14 cellular contexts compared by ENCODE assay signal in the genomic region with DNA sequence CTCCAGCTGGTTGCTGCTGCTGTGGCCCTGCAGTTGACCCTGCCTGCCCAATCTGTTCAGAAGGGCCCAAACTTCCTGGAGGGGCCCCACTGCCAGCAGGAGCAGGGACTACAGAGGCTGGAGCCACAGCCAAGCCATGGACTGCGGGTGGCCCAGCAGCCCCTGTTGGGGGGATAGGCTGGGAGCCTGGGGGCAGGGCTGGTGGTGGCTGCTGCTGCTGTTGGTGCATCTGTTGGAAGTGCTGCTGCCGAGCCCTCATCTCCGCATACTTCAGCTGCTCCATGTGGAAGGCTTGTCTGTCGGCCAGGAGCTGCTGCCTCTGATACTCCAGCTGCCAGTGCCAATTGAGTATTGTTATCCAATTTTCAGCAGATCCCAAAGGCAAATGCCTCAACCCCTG. TPM values are rescaled to one million over a fixed set of nuclear protein-coding genes. Genes with fewer than 3 reads are reported as not detected.
A peak's percentile ranks its signal among the peaks of the same experiment; 100 is the strongest.
DNase-seq lines count a peak whose midpoint lies in the region; ATAC-seq lines count a peak whose summit lies in the region.
"Had no signal": no experiment of that assay in that cellular context is flagged by ENCODE, and none has a peak within 500 bp of the region (broad histone marks: within the 10 kb centered on the region; RNA-seq: fewer than 3 reads in every experiment).

No MANE protein-coding gene starts in this region.

- H3K36me3 Mint-ChIP-seq in CD4-positive, alpha-beta memory T cell: peaks cover 49 to 75% of the 10 kb centered on the region in 2 donors
- peaks cover 39% of the 10 kb centered on the region for H3K36me3 Mint-ChIP-seq in memory B cell

- CTCF ChIA-PET in CD4-positive, alpha-beta memory T cell (lab: Charles Lee; ENCODE audit: partially characterized antibody): interaction anchor here (0.9 to 2.3 kb wide), 5 partner anchors 23 to 299 kb away, joined by 3 to 8 read pairs (median 6); partner anchors contain the start of genes RNF41 and ZC3H10

- H3K36me3 ChIP-seq in CD4-positive, alpha-beta memory T cell (ENCODE audit: insufficient read depth, low read length): peaks cover 73% of the 10 kb centered on the region

- POLR2A ChIA-PET in CD4-positive, alpha-beta memory T cell (lab: Charles Lee; ENCODE audit: partially characterized antibody): interaction anchor here (0.9 to 2.7 kb wide), 9 partner anchors 23 to 299 kb away, joined by 3 to 16 read pairs (median 4); partner anchors contain the start of genes ESYT1, RNF41 and ZC3H10

- H3K9me3 Mint-ChIP-seq in CD4-positive, alpha-beta memory T cell: no peaks in the 10 kb centered on the region
- H3K9me3 Mint-ChIP-seq in memory B cell: no peaks in the 10 kb centered on the region
- H3K9me3 Mint-ChIP-seq: CD14-positive monocyte had no signal

- intact Hi-C loops in CD4-positive, alpha-beta memory T cell (cut with micrococcal nuclease): no loop called here

- no peak for ATAC-seq in memory B cell (ENCODE audit: low read depth)
- ATAC-seq in HG02571 (IDR thresholded peaks at IDR 0.05; ENCODE audit: unreplicated experiment): no peak
- ATAC-seq in GM21723 (IDR thresholded peaks at IDR 0.05; ENCODE audit: unreplicated experiment): no peak

- H3K4me3 Mint-ChIP-seq in CD4-positive, alpha-beta memory T cell: no peak overlapping the region
- H3K4me3 Mint-ChIP-seq in memory B cell: no peak overlapping the region
- H3K4me3 Mint-ChIP-seq: CD14-positive monocyte had no signal

- peaks cover 9 to 30% (median 16%) of the 10 kb centered on the region in 4 donors for H3K4me1 Mint-ChIP-seq in CD4-positive, alpha-beta memory T cell
- H3K4me1 Mint-ChIP-seq in memory B cell: peaks cover 7% of the 10 kb centered on the region

- H3K27me3 ChIP-seq in CD4-positive, alpha-beta memory T cell (ENCODE audit: insufficient read depth, low read length): no peaks in the 10 kb centered on the region
- H3K27me3 ChIP-seq: esophagus squamous epithelium, vagina had no signal

- peaks cover 16% of the 10 kb centered on the region for H3K4me1 ChIP-seq in CD4-positive, alpha-beta memory T cell (ENCODE audit: insufficient read depth, low read length)

- DNase-seq in CD4-positive, alpha-beta memory T cell: no peak
- DNase-seq in LHCN-M2 (ENCODE audit: low read depth) (peak; percentile 67), memory B cell (ENCODE audit: low spot score in 2 of 2) (no peak)
- no peak for DNase-seq in effector CD8-positive, alpha-beta T cell (lab: John Stamatoyannopoulos, UW)
- DNase-seq: activated CD4-positive, CD25-positive, alpha-beta regulatory T cell treated with anti-CD3 and anti-CD28 coated beads, Interleukin-2, amount 50 U/mL, for 72 hours; central memory CD4-positive, alpha-beta T cell; esophagus squamous epithelium; NCI-H1694 treated with DMSO at 0.1 percent for 48 hours; NCI-H748 treated with DMSO at 0.1 percent for 48 hours had no signal

- peak overlapping the region in 6 of 7 donors; percentile 6 to 86 (median 64) for H3K27ac Mint-ChIP-seq in CD4-positive, alpha-beta memory T cell
- H3K27ac Mint-ChIP-seq in memory B cell: peak overlapping the region; percentile 38

- no peak overlapping the region for H3K4me3 ChIP-seq in CD4-positive, alpha-beta memory T cell (ENCODE audit: low read length in 2 of 2)
- H3K4me3 ChIP-seq: esophagus squamous epithelium, HAP-1, vagina had no signal

- H3K27me3 Mint-ChIP-seq in CD4-positive, alpha-beta memory T cell: no peaks in the 10 kb centered on the region
- H3K27me3 Mint-ChIP-seq in memory B cell: no peaks in the 10 kb centered on the region

- H3K9me3 ChIP-seq in CD4-positive, alpha-beta memory T cell (ENCODE audit: control insufficient read depth in 1 of 2, low read length in 2 of 2): no peaks in the 10 kb centered on the region
- H3K9me3 ChIP-seq: esophagus squamous epithelium, HAP-1, vagina had no signal

- no peak overlapping the region for H3K27ac ChIP-seq in CD4-positive, alpha-beta memory T cell (ENCODE audit: low read depth, low read length)
- H3K27ac ChIP-seq: vagina had no signal

RNA-seq across cellular contexts. Expression of gene MYL6, which starts 7.2 kb away (rescaled TPM):
- total RNA-seq in CD4-positive, alpha-beta memory T cell: 100 to 1,000 TPM; 567 to 589 TPM
- polyA plus RNA-seq in CD4-positive, alpha-beta memory T cell: 1,000 to 10,000 TPM; 2,141 to 3,317 TPM
- 1,787 and 1,859 TPM in 2 replicates for total RNA-seq in LHCN-M2 (2014; rRNA removed)
- polyA plus RNA-seq in LHCN-M2 (2012): 6,959 TPM

RNA-seq across cellular contexts. Expression of gene MYL6B, which starts 13.0 kb away (rescaled TPM):
- 1 to 10 TPM; 2.6 to 3.4 TPM for total RNA-seq in CD4-positive, alpha-beta memory T cell
- polyA plus RNA-seq in CD4-positive, alpha-beta memory T cell: 1 to 10 TPM; 1.8 to 4.8 TPM
- total RNA-seq in LHCN-M2 (2014; rRNA removed): 130 and 136 TPM in 2 replicates
- polyA plus RNA-seq in LHCN-M2 (2012): 216 TPM

RNA-seq across cellular contexts. Expression of gene SMARCC2, which starts 23.9 kb away (rescaled TPM):
- total RNA-seq in CD4-positive, alpha-beta memory T cell: 100 to 1,000 TPM; 192 to 199 TPM
- 10 to 100 TPM; 27.0 to 90.9 TPM for polyA plus RNA-seq in CD4-positive, alpha-beta memory T cell
- 41.6 and 60.4 TPM in 2 replicates for total RNA-seq in LHCN-M2 (2014; rRNA removed)
- 40.9 TPM for polyA plus RNA-seq in LHCN-M2 (2012)

RNA-seq across cellular contexts. Expression of gene ESYT1, which starts 37.3 kb away (rescaled TPM):
- 100 to 1,000 TPM; 249 to 258 TPM for total RNA-seq in CD4-positive, alpha-beta memory T cell
- 100 to 1,000 TPM; 395 to 690 TPM for polyA plus RNA-seq in CD4-positive, alpha-beta memory T cell
- 169 and 173 TPM in 2 replicates for total RNA-seq in LHCN-M2 (2014; rRNA removed)
- polyA plus RNA-seq in LHCN-M2 (2012): 94.6 TPM

RNA-seq across cellular contexts. Expression of gene ZC3H10, which starts 47.3 kb away (rescaled TPM):
- total RNA-seq in CD4-positive, alpha-beta memory T cell: 10 to 100 TPM; 16.3 to 19.6 TPM
- polyA plus RNA-seq in CD4-positive, alpha-beta memory T cell: 1 to 10 TPM in 1 of 2 donors, under 1 TPM in 1; 0.27 to 3.9 TPM
- 3.6 and 3.8 TPM in 2 replicates for total RNA-seq in LHCN-M2 (2014; rRNA removed)
- 3.3 TPM for polyA plus RNA-seq in LHCN-M2 (2012)

Comparison
In these comparisons a context has a peak if more than half of its experiments do, and no peak if none do; other contexts are left out.
1. RNA of gene MYL6B, which starts 13.0 kb away (total RNA-seq): 130 to 136 TPM in LHCN-M2; 2.6 to 3.4 TPM in CD4-positive, alpha-beta memory T cell; every median in the first group is over 10 times any median in the second.